ENCODE assay signal across 1 cellular context in the genomic region with DNA sequence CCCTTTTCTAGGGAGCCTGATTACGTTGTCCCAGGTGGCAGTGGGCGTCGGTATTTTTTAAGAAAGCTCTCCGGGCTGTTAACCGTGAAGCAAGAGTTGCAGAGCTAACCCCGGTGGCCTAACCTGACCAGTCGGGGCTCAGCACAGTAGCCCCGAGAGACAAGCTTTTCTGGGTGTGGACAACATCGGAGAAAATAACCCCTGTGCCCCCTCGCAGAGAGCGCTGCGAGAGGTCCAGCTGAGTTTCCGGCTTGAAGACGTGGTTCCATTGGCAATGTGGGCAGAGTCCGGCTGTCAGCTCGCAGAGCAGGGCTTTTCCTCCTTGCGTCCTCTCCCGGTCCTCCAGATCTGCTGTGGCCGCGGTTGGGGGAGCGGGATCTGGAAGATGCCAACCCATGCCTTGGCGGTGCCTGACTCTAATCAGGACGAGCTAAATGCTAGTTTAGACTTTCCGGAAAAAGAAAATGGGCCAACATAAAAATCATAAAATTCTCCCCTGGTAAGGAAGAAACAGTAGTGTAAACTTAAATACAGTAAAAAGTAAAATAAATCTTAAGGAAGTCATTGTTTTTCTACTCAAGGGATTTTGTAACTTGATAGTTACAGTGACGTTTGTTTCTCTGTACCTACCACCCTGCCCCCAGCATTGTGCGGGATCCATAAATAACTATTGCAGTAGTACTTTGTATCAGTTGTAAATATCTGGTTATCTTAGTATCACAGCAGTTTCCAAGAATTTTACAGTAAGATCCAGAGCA.
A peak's percentile ranks its signal among the peaks of the same experiment; 100 is the strongest.
TF ChIP-seq lines count a peak whose summit lies in the region.

No MANE protein-coding gene starts in this region.

TF ChIP-seq in GM12878, 131 proteins besides CTCF, POLR2A, EP300 and RAD21 (continued from another document):
- TF ChIP-seq, protein P1, sequence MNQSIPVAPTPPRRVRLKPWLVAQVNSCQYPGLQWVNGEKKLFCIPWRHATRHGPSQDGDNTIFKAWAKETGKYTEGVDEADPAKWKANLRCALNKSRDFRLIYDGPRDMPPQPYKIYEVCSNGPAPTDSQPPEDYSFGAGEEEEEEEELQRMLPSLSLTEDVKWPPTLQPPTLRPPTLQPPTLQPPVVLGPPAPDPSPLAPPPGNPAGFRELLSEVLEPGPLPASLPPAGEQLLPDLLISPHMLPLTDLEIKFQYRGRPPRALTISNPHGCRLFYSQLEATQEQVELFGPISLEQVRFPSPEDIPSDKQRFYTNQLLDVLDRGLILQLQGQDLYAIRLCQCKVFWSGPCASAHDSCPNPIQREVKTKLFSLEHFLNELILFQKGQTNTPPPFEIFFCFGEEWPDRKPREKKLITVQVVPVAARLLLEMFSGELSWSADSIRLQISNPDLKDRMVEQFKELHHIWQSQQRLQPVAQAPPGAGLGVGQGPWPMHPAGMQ (IDR thresholded peaks at IDR 0.05; ENCODE audit: borderline replicate concordance): no peak
- TF ChIP-seq IKZF1 (conservative IDR thresholded peaks at IDR 0.05): 0 out of 2 replicates have a peak, but pooled peaks have one; percentile 3
- TF ChIP-seq SMARCA5 (IDR thresholded peaks at IDR 0.05): no peak
- TF ChIP-seq MTA3 (IDR thresholded peaks at IDR 0.05; ENCODE audit: borderline replicate concordance, low read length): no peak
- peak; percentile 31; the same call in 1 of the 2 replicates for TF ChIP-seq NBN (IDR thresholded peaks at IDR 0.05)
- TF ChIP-seq CHD4 (IDR thresholded peaks at IDR 0.05): no peak
- no peak for TF ChIP-seq BHLHE40 (IDR thresholded peaks at IDR 0.05; ENCODE audit: borderline replicate concordance in 1 of 2, low read depth in 2 of 2, low read length in 1 of 2)
- TF ChIP-seq, protein P2, sequence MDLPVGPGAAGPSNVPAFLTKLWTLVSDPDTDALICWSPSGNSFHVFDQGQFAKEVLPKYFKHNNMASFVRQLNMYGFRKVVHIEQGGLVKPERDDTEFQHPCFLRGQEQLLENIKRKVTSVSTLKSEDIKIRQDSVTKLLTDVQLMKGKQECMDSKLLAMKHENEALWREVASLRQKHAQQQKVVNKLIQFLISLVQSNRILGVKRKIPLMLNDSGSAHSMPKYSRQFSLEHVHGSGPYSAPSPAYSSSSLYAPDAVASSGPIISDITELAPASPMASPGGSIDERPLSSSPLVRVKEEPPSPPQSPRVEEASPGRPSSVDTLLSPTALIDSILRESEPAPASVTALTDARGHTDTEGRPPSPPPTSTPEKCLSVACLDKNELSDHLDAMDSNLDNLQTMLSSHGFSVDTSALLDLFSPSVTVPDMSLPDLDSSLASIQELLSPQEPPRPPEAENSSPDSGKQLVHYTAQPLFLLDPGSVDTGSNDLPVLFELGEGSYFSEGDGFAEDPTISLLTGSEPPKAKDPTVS (IDR thresholded peaks at IDR 0.05; ENCODE audit: low read depth, low read length): no peak
- no peak for TF ChIP-seq SUZ12 (IDR thresholded peaks at IDR 0.05; ENCODE audit: unreplicated experiment)
- TF ChIP-seq MYC (IDR thresholded peaks at IDR 0.05; ENCODE audit: insufficient read depth, insufficient read length, insufficient replicate concordance, low read length, severe bottlenecking): no peak
- no peak for TF ChIP-seq MEF2A (IDR thresholded peaks at IDR 0.05; ENCODE audit: insufficient read depth, low read depth, low read length)
- TF ChIP-seq POU2F2 (IDR thresholded peaks at IDR 0.05; ENCODE audit: borderline replicate concordance, low read depth, low read length): no peak
